ENCODE assay signal across 8 cellular contexts in the genomic region with DNA sequence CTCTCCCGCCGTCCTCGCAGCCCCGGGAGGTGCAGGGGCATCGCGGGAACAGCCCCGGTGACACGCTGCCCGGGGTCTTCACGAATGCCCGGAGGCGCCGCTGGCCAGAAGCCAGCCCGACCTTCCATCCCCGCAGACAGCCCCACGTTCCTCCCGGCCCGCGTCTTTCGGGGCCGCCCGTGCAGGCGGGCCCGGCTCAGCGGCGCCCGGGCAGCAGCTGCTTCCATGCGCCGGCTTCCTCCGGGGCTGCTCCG. TPM values are rescaled to one million over a fixed set of nuclear protein-coding genes. Genes with fewer than 3 reads are reported as not detected.
DNase-seq lines count a peak whose midpoint lies in the region; ATAC-seq and TF ChIP-seq lines count a peak whose summit lies in the region.

No MANE protein-coding gene starts in this region.

- peak overlapping the region; percentile 67 for H3K4me3 ChIP-seq in Jurkat, Clone E6-1 (ENCODE audit: low read length)
- peak overlapping the region; percentile 59 for H3K4me3 ChIP-seq in effector memory CD4-positive, alpha-beta T cell (ENCODE audit: insufficient read depth, low read depth, low read length, poor library complexity, severe bottlenecking)

- no peaks in the 10 kb centered on the region for H3K36me3 ChIP-seq in effector memory CD4-positive, alpha-beta T cell (ENCODE audit: control insufficient read depth, insufficient read depth, low read length)

- peaks cover 2% of the 10 kb centered on the region for H3K27me3 Mint-ChIP-seq in activated CD4-positive, alpha-beta T cell treated with anti-CD3 and anti-CD28 coated beads, Interleukin-2, amount 10 ng/mL, durations not matched to agents 7 days and 5 days
- peaks cover 40% of the 10 kb centered on the region for H3K27me3 Mint-ChIP-seq in neural crest cell (ENCODE audit: low read depth)

- no peaks in the 10 kb centered on the region for H3K27me3 ChIP-seq in effector memory CD4-positive, alpha-beta T cell (replicated peaks; ENCODE audit: control insufficient read depth, insufficient read depth, low read length, poor library complexity, severe bottlenecking)

- H3K4me1 ChIP-seq in effector memory CD4-positive, alpha-beta T cell (ENCODE audit: control insufficient read depth, insufficient read depth, low read length, poor library complexity, severe bottlenecking): peaks cover 42% of the 10 kb centered on the region

- H3K4me3 Mint-ChIP-seq in activated CD4-positive, alpha-beta T cell treated with anti-CD3 and anti-CD28 coated beads, Interleukin-2, amount 10 ng/mL, durations not matched to agents 7 days and 5 days: peak overlapping the region; percentile 84
- H3K4me3 Mint-ChIP-seq in neural crest cell: no peak overlapping the region

- TF ChIP-seq CTCF in neural crest cell (conservative IDR thresholded peaks at IDR 0.05): no peak

- CTCF ChIA-PET in activated CD4-positive, alpha-beta T cell treated with anti-CD3 and anti-CD28 coated beads, Interleukin-2, amount 10 ng/mL, durations not matched to agents 7 days and 5 days (lab: Charles Lee): interaction anchor here (0.6 to 4.1 kb wide), 29 partner anchors 9 to 738 kb away, joined by 3 to 69 read pairs (median 4); a partner anchor contains a TSS

- POLR2A ChIA-PET in activated CD4-positive, alpha-beta T cell treated with anti-CD3 and anti-CD28 coated beads, Interleukin-2, amount 10 ng/mL, durations not matched to agents 7 days and 5 days (lab: Charles Lee): interaction anchor here (1.2 to 2.1 kb wide), 2 partner anchors 9 to 120 kb away, joined by 5 to 6 read pairs; no protein-coding TSS in a partner anchor

- H3K27ac Mint-ChIP-seq in activated CD4-positive, alpha-beta T cell treated with anti-CD3 and anti-CD28 coated beads, Interleukin-2, amount 10 ng/mL, durations not matched to agents 7 days and 5 days: peak overlapping the region; percentile 91
- no peak overlapping the region for H3K27ac Mint-ChIP-seq in neural crest cell (ENCODE audit: unreplicated experiment)

- H3K9me3 ChIP-seq in effector memory CD4-positive, alpha-beta T cell (ENCODE audit: control insufficient read depth, low read length): no peaks in the 10 kb centered on the region

- H3K9me3 Mint-ChIP-seq in activated CD4-positive, alpha-beta T cell treated with anti-CD3 and anti-CD28 coated beads, Interleukin-2, amount 10 ng/mL, durations not matched to agents 7 days and 5 days: no peaks in the 10 kb centered on the region
- no peaks in the 10 kb centered on the region for H3K9me3 Mint-ChIP-seq in neural crest cell

- no peak for ATAC-seq in HG03108 (IDR thresholded peaks at IDR 0.05; ENCODE audit: unreplicated experiment)

- DNase-seq in activated CD4-positive, alpha-beta T cell treated with anti-CD3 and anti-CD28 coated beads, Interleukin-2, amount 10 ng/mL, durations not matched to agents 7 days and 5 days: no peak
- DNase-seq in activated CD4-positive, alpha-beta T cell treated with anti-CD3 and anti-CD28 coated beads, Interleukin-2, amount 50 U/mL, for 4 hours: no peak
- DNase-seq in Jurkat, Clone E6-1 (ENCODE audit: low read depth, low spot score): no peak
- DNase-seq in effector memory CD4-positive, alpha-beta T cell: no peak
- DNase-seq in neural crest cell (ENCODE audit: low read depth, low spot score) (peak; percentile 37), NCI-H2227 (lab: John Stamatoyannopoulos, UW; ENCODE audit: unreplicated experiment) (no peak), NCI-H345 treated with DMSO at 0.1 percent for 48 hours (lab: John Stamatoyannopoulos, UW; ENCODE audit: unreplicated experiment) (no peak)

- H3K4me1 Mint-ChIP-seq in activated CD4-positive, alpha-beta T cell treated with anti-CD3 and anti-CD28 coated beads, Interleukin-2, amount 10 ng/mL, durations not matched to agents 7 days and 5 days: peaks cover 32% of the 10 kb centered on the region
- H3K4me1 Mint-ChIP-seq in neural crest cell: peaks cover 10% of the 10 kb centered on the region

- H3K27ac ChIP-seq in effector memory CD4-positive, alpha-beta T cell (ENCODE audit: insufficient read depth, low read length, poor library complexity, severe bottlenecking): peak overlapping the region; percentile 100

- peaks cover 12% of the 10 kb centered on the region for H3K36me3 Mint-ChIP-seq in activated CD4-positive, alpha-beta T cell treated with anti-CD3 and anti-CD28 coated beads, Interleukin-2, amount 10 ng/mL, durations not matched to agents 7 days and 5 days (ENCODE audit: low read depth)
- no peaks in the 10 kb centered on the region for H3K36me3 Mint-ChIP-seq in neural crest cell (ENCODE audit: low read depth)

RNA-seq across cellular contexts. Expression of a gene that starts 0.8 kb away (rescaled TPM):
- total RNA-seq in activated CD4-positive, alpha-beta T cell treated with anti-CD3 and anti-CD28 coated beads, Interleukin-2, amount 10 ng/mL, durations not matched to agents 7 days and 5 days: 10 to 100 TPM; 40.7 to 53.2 TPM
- polyA plus RNA-seq in Jurkat, Clone E6-1 (2012; ENCODE audit: insufficient read depth, insufficient read length): 44.7 TPM
- total RNA-seq in neural crest cell: 39.6 and 44.9 TPM in 2 replicates

RNA-seq across cellular contexts. Expression of a gene that starts 3.6 kb away (rescaled TPM):
- 100 to 1,000 TPM; 702 to 753 TPM for total RNA-seq in activated CD4-positive, alpha-beta T cell treated with anti-CD3 and anti-CD28 coated beads, Interleukin-2, amount 10 ng/mL, durations not matched to agents 7 days and 5 days
- polyA plus RNA-seq in Jurkat, Clone E6-1 (2012; ENCODE audit: insufficient read depth, insufficient read length): 237 TPM
- total RNA-seq in neural crest cell: 3.2 and 4.8 TPM in 2 replicates

RNA-seq across cellular contexts. Expression of a gene that starts 15.6 kb away (rescaled TPM):
- total RNA-seq in activated CD4-positive, alpha-beta T cell treated with anti-CD3 and anti-CD28 coated beads, Interleukin-2, amount 10 ng/mL, durations not matched to agents 7 days and 5 days: 1 to 10 TPM in 1 of 2 experiments, under 1 TPM in 1; 0.64 to 1.8 TPM
- 6.1 TPM for polyA plus RNA-seq in Jurkat, Clone E6-1 (2012; ENCODE audit: insufficient read depth, insufficient read length)
- 38.3 and 39.3 TPM in 2 replicates for total RNA-seq in neural crest cell

RNA-seq across cellular contexts. Expression of a gene that starts 36.1 kb away (rescaled TPM):
- 1 to 10 TPM; 4.6 TPM for total RNA-seq in activated CD4-positive, alpha-beta T cell treated with anti-CD3 and anti-CD28 coated beads, Interleukin-2, amount 10 ng/mL, durations not matched to agents 7 days and 5 days
- 1.5 TPM for polyA plus RNA-seq in Jurkat, Clone E6-1 (2012; ENCODE audit: insufficient read depth, insufficient read length)
- total RNA-seq in neural crest cell: 12.3 and 13.9 TPM in 2 replicates

Comparison
In these comparisons a context has a peak if more than half of its experiments do, and no peak if none do; other contexts are left out.
1. RNA of a gene that starts 3.6 kb away (total RNA-seq): 702 to 753 TPM in activated CD4-positive, alpha-beta T cell treated with anti-CD3 and anti-CD28 coated beads, Interleukin-2, amount 10 ng/mL, durations not matched to agents 7 days and 5 days; 3.2 to 4.8 TPM in neural crest cell; every median in the first group is over 100 times any median in the second.
2. RNA of a gene that starts 15.6 kb away (total RNA-seq): 38.3 to 39.3 TPM in neural crest cell; 0.64 to 1.8 TPM in activated CD4-positive, alpha-beta T cell treated with anti-CD3 and anti-CD28 coated beads, Interleukin-2, amount 10 ng/mL, durations not matched to agents 7 days and 5 days; every median in the first group is over 10 times any median in the second.